ENCODE assay signal across 13 cellular contexts in the genomic region with DNA sequence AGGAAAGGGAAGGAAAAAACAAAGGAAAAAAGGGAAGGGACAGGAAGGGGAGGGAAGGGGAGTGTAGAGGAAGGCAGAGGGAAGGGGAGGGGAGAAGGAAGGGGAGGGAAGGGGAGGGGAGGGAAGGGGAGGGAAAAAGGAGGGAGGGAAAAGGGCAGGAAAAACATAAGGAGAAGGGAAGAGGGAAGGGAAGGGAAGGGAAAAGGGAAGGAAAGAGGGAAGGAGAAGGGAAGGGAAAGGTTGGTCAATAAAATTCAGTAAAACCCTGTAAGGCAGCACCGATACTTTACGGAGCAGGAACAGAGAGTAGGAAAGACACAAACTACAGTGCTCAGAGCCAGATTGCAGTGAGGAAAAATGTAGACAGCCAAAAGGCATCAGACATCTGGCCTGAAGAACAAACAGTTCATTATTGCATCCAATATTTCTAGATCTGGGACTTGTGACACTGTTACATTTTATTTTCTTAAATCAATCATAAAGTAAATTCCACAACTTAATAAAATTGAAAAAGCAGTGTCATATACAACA.
DNase-seq lines count a peak whose midpoint lies in the region; ATAC-seq and TF ChIP-seq lines count a peak whose summit lies in the region.
"Had no signal": no experiment of that assay in that cellular context is flagged by ENCODE, and none has a peak within 500 bp of the region (broad histone marks: within the 10 kb centered on the region; RNA-seq: fewer than 3 reads in every experiment).

No MANE protein-coding gene starts in this region.

- H3K4me1 Mint-ChIP-seq in GM23338 (peaks cover 13% of the 10 kb centered on the region; the same call in 2 of the 3 replicates), WTC11 (peaks cover 20% of the 10 kb centered on the region)
- H3K4me1 Mint-ChIP-seq: B cell; CD4-positive, alpha-beta memory T cell had no signal

- H3K27ac ChIP-seq in left ventricle myocardium inferior (replicated peaks) (peak overlapping the region; percentile 11), right atrium auricular region (no peak overlapping the region), GM23338 (ENCODE audit: low read depth) (0 out of 2 replicates have a peak overlapping the region, but pooled peaks have one; percentile 1), mesendoderm (ENCODE audit: low read depth, low read length) (no peak overlapping the region), mammary epithelial cell (ENCODE audit: insufficient read depth, low read depth, low read length) (no peak overlapping the region), lower lobe of right lung (no peak overlapping the region)

- H3K36me3 Mint-ChIP-seq in GM23338 (ENCODE audit: low read depth) (no peaks in the 10 kb centered on the region), WTC11 (no peaks in the 10 kb centered on the region)
- H3K36me3 Mint-ChIP-seq: CD4-positive, alpha-beta memory T cell; IgD-negative memory B cell had no signal

- no peak overlapping the region for H3K4me3 ChIP-seq in left ventricle myocardium inferior
- no peak overlapping the region for H3K4me3 ChIP-seq in right atrium auricular region
- H3K4me3 ChIP-seq in GM23338: no peak overlapping the region
- H3K4me3 ChIP-seq in mesendoderm (ENCODE audit: low read length): no peak overlapping the region
- no peak overlapping the region for H3K4me3 ChIP-seq in mammary epithelial cell (replicated peaks in 1 of 3; ENCODE audit: insufficient read depth in 1 of 3, low read depth in 2 of 3, low read length in 3 of 3)
- no peak overlapping the region for H3K4me3 ChIP-seq in lower lobe of right lung

- H3K9me3 ChIP-seq in left ventricle myocardium inferior (replicated peaks) (peaks cover 15% of the 10 kb centered on the region), right atrium auricular region (peaks cover 0 to 7% of the 10 kb centered on the region in 2 donors), mammary epithelial cell (replicated peaks; ENCODE audit: insufficient read depth, low read length) (no peaks in the 10 kb centered on the region), lower lobe of right lung (no peaks in the 10 kb centered on the region)

- POLR2A ChIA-PET in WTC11 (lab: Charles Lee): no interaction called here

- peak overlapping the region; percentile 30 for H3K18ac ChIP-seq in mesendoderm (ENCODE audit: low read length)

- H3K79me1 ChIP-seq in mesendoderm (ENCODE audit: low read length): no peaks in the 10 kb centered on the region

- H3K27ac Mint-ChIP-seq in GM23338: no peak overlapping the region
- H3K27ac Mint-ChIP-seq in WTC11: no peak overlapping the region
- H3K27ac Mint-ChIP-seq: B cell; CD4-positive, alpha-beta memory T cell; IgD-negative memory B cell had no signal

- H2AFZ ChIP-seq in GM23338 (0 out of 2 replicates have a peak overlapping the region, but pooled peaks have one; percentile 1), mammary epithelial cell (ENCODE audit: low read depth, low read length) (no peak overlapping the region)

- no peak overlapping the region for H3K23ac ChIP-seq in mesendoderm (ENCODE audit: low read length)

- H3F3A ChIP-seq in GM23338 (replicated peaks; ENCODE audit: low read depth): no peaks in the 10 kb centered on the region

- no peak overlapping the region for H2BK5ac ChIP-seq in mesendoderm (ENCODE audit: low read length)

- H2BK15ac ChIP-seq in mesendoderm (replicated peaks; ENCODE audit: low read depth): peak overlapping the region; percentile 27

- H4K20me1 ChIP-seq in GM23338 (replicated peaks; ENCODE audit: insufficient read depth) (no peaks in the 10 kb centered on the region), mammary epithelial cell (ENCODE audit: insufficient read depth, low read length) (no peaks in the 10 kb centered on the region)

- DNase-seq in left ventricle myocardium inferior: no peak
- DNase-seq in right atrium auricular region (ENCODE audit: low spot score): no peak
- DNase-seq in GM23338 (ENCODE audit: low spot score): no peak
- no peak for DNase-seq in WTC11 (ENCODE audit: low spot score)
- peak; percentile 16 for DNase-seq in mesendoderm
- DNase-seq in mammary epithelial cell: no peak
- no peak for DNase-seq in lower lobe of right lung
- DNase-seq: C1 segment of cervical spinal cord; CD4-positive, alpha-beta memory T cell; COR-L47; GF-D8 had no signal

- dilution Hi-C loops in mammary epithelial cell (cut with HindIII; ENCODE audit: low sequenced_read_pairs): no loop called here

- no peak overlapping the region for H3K4me3 Mint-ChIP-seq in GM23338
- no peak overlapping the region for H3K4me3 Mint-ChIP-seq in WTC11
- H3K4me3 Mint-ChIP-seq: B cell; CD4-positive, alpha-beta memory T cell; IgD-negative memory B cell had no signal

- TF ChIP-seq CTCF in left ventricle myocardium inferior (IDR thresholded peaks at IDR 0.05; ENCODE audit: borderline replicate concordance): no peak
- TF ChIP-seq CTCF in right atrium auricular region (IDR thresholded peaks at IDR 0.05): no peak
- TF ChIP-seq CTCF in GM23338 (conservative IDR thresholded peaks at IDR 0.05; ENCODE audit: low read depth in 2 of 2): no peak
- TF ChIP-seq CTCF in WTC11 (IDR thresholded peaks at IDR 0.05): no peak
- TF ChIP-seq CTCF in mammary epithelial cell (conservative IDR thresholded peaks at IDR 0.05 in 1 of 2, IDR thresholded peaks at IDR 0.05 in 1 of 2; ENCODE audit: extremely low read depth in 1 of 2, insufficient read depth in 1 of 2, low read depth in 1 of 2, low read length in 2 of 2): no peak
- TF ChIP-seq CTCF in lower lobe of right lung (IDR thresholded peaks at IDR 0.05): no peak

- no peak overlapping the region for H4K5ac ChIP-seq in mesendoderm (ENCODE audit: low read length)

- no peak for ATAC-seq in GM23338
- no peak; the same call in 1 of the 2 replicates for ATAC-seq in WTC11
- ATAC-seq in lower lobe of right lung: no peak

- in situ Hi-C loops in mammary epithelial cell (cut with MboI; ENCODE audit: low sequenced_read_pairs in 2 of 2): no loop called here

- H2AK5ac ChIP-seq in mesendoderm (ENCODE audit: low read length): no peak overlapping the region

- no peak overlapping the region for H3K4me2 ChIP-seq in GM23338
- no peak overlapping the region for H3K4me2 ChIP-seq in mesendoderm (ENCODE audit: low read length)
- H3K4me2 ChIP-seq in mammary epithelial cell (ENCODE audit: insufficient read depth, low read depth, low read length): no peak overlapping the region

- no CpG with 5 or more reads among the region's 2 CpGs for WGBS in mesendoderm (ENCODE audit: extremely low coverage, insufficient coverage, low lambda C conversion rate)
- WGBS in mammary epithelial cell (ENCODE audit: low coverage, missing lambda C conversion rate): 20% methylated on average over 1 of the region's 2 CpGs

- H3K27me3 Mint-ChIP-seq in GM23338 (ENCODE audit: insufficient read depth, low read depth, poor library complexity) (no peaks in the 10 kb centered on the region), WTC11 (ENCODE audit: low read depth) (no peaks in the 10 kb centered on the region)
- H3K27me3 Mint-ChIP-seq: B cell; CD4-positive, alpha-beta memory T cell; IgD-negative memory B cell had no signal

- H2BK120ac ChIP-seq in mesendoderm (ENCODE audit: low read depth, low read length): no peak overlapping the region

- H3K9me3 Mint-ChIP-seq in GM23338 (peaks cover 11% of the 10 kb centered on the region), WTC11 (peaks cover 15% of the 10 kb centered on the region)

- H3K27me3 ChIP-seq in left ventricle myocardium inferior (ENCODE audit: low read depth): no peaks in the 10 kb centered on the region
- no peaks in the 10 kb centered on the region for H3K27me3 ChIP-seq in right atrium auricular region
- no peaks in the 10 kb centered on the region for H3K27me3 ChIP-seq in GM23338 (ENCODE audit: insufficient read depth)
- H3K27me3 ChIP-seq in mesendoderm (ENCODE audit: insufficient read depth, low read length, poor library complexity): no peaks in the 10 kb centered on the region
- no peaks in the 10 kb centered on the region for H3K27me3 ChIP-seq in mammary epithelial cell (ENCODE audit: insufficient read depth, low read length)
- no peaks in the 10 kb centered on the region for H3K27me3 ChIP-seq in lower lobe of right lung (ENCODE audit: low read depth)

- H3K4me1 ChIP-seq in left ventricle myocardium inferior (peaks cover 30% of the 10 kb centered on the region), right atrium auricular region (peaks cover 0 to 14% of the 10 kb centered on the region in 2 donors), GM23338 (ENCODE audit: insufficient read depth) (no peaks in the 10 kb centered on the region; the same call in 1 of the 2 replicates), mesendoderm (ENCODE audit: control insufficient read depth, low read depth, low read length) (no peaks in the 10 kb centered on the region), mammary epithelial cell (ENCODE audit: insufficient read depth, low read length) (no peaks in the 10 kb centered on the region), lower lobe of right lung (peaks cover 5% of the 10 kb centered on the region)

- no peaks in the 10 kb centered on the region for H3K36me3 ChIP-seq in left ventricle myocardium inferior
- no peaks in the 10 kb centered on the region for H3K36me3 ChIP-seq in right atrium auricular region
- no peaks in the 10 kb centered on the region for H3K36me3 ChIP-seq in GM23338 (ENCODE audit: insufficient read depth)
- no peaks in the 10 kb centered on the region for H3K36me3 ChIP-seq in mesendoderm (ENCODE audit: control insufficient read depth, insufficient read depth, low read length)
- no peaks in the 10 kb centered on the region for H3K36me3 ChIP-seq in mammary epithelial cell (ENCODE audit: insufficient read depth, low read length)
- no peaks in the 10 kb centered on the region for H3K36me3 ChIP-seq in lower lobe of right lung

- intact Hi-C loops in left ventricle myocardium inferior (cut with micrococcal nuclease): no loop called here
- intact Hi-C loops in mammary epithelial cell (cut with micrococcal nuclease): no loop called here
- intact Hi-C loops in lower lobe of right lung (cut with DNase I): no loop called here

- CTCF ChIA-PET in WTC11 (lab: Charles Lee): no interaction called here
- CTCF ChIA-PET in mammary epithelial cell (lab: Charles Lee; ENCODE audit: low non-redundant PET): no interaction called here

- H3K56ac ChIP-seq in mesendoderm (ENCODE audit: low read length): peak overlapping the region; percentile 67

- no TSS peak for BruUV-seq in mammary epithelial cell (replicated peaks; lab: Mats Ljungman, UMichigan)

- H3K9me2 ChIP-seq in GM23338 (ENCODE audit: insufficient read depth): no peaks in the 10 kb centered on the region

- H3K79me2 ChIP-seq in GM23338 (replicated peaks; ENCODE audit: insufficient read depth): no peaks in the 10 kb centered on the region
- no peaks in the 10 kb centered on the region for H3K79me2 ChIP-seq in mesendoderm (ENCODE audit: control insufficient read depth, insufficient read depth, low read length)
- no peaks in the 10 kb centered on the region for H3K79me2 ChIP-seq in mammary epithelial cell (ENCODE audit: insufficient read depth, low read length)

- H3K4ac ChIP-seq in mesendoderm (ENCODE audit: low read depth, low read length): peak overlapping the region; percentile 86

- no peak overlapping the region for H3K9ac ChIP-seq in mesendoderm (ENCODE audit: low read length)
- no peak overlapping the region for H3K9ac ChIP-seq in mammary epithelial cell (ENCODE audit: insufficient read depth, low read length)

- no peak overlapping the region for H4K8ac ChIP-seq in mesendoderm (ENCODE audit: low read depth, low read length)

TF ChIP-seq in WTC11, 78 proteins besides CTCF, POLR2A, EP300 and RAD21 (continues in another document):
- TF ChIP-seq CREM (CRISPR knock-in tag; IDR thresholded peaks at IDR 0.05): no peak

Comparison
In these comparisons a context has a peak if more than half of its experiments do, and no peak if none do; other contexts are left out.
1. H3K27ac ChIP-seq: peak in left ventricle myocardium inferior (single experiment) and GM23338 (single experiment); none in right atrium auricular region (0 of 2), mesendoderm (single experiment), mammary epithelial cell (single experiment) and lower lobe of right lung (single experiment).